ENCODE assay signal across 8 cellular contexts in the genomic region with DNA sequence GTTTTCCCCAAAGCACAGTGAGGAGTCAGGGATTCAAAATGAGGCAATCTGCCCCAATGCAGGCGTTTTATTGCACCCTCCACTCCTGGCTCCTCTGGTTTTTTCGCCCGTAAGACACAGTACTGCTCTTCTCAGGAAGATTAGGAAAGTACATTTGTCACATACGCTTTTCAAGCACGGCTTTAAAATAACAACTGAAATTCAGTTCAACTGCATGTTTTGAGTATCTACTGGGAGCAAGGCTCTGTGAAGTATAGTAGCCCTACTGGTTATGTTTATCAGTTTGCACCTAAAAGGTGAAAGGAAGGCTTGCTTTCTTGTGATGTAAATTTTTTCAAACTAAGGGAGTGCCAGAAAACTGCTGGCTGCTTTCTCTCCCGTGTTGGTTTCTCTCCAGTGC. TPM values are rescaled to one million over a fixed set of nuclear protein-coding genes. Genes with fewer than 3 reads are reported as not detected.
DNase-seq lines count a peak whose midpoint lies in the region; ATAC-seq and TF ChIP-seq lines count a peak whose summit lies in the region.

No MANE protein-coding gene starts in this region.

- no peaks in the 10 kb centered on the region for H3K36me3 ChIP-seq in BLaER1
- H3K36me3 ChIP-seq in left lung, result no peaks in the 10 kb centered on the region
- H3K36me3 ChIP-seq in thyroid gland, result no peaks in the 10 kb centered on the region

- TF ChIP-seq CTCF in left lung (IDR thresholded peaks at IDR 0.05) (no peak), thyroid gland (IDR thresholded peaks at IDR 0.05) (no peak), GM10266 (IDR thresholded peaks at IDR 0.05; ENCODE audit: control insufficient read depth, insufficient read depth, low read depth, missing control alignments) (no peak)

- TF ChIP-seq POLR2A in thyroid gland (IDR thresholded peaks at IDR 0.05), result no peak

- H3K27me3 ChIP-seq in BLaER1 (no peaks in the 10 kb centered on the region), left lung (no peaks in the 10 kb centered on the region), thyroid gland (no peaks in the 10 kb centered on the region)

- DNase-seq in Jurkat, Clone E6-1 (ENCODE audit: low read depth, low spot score), result no peak
- DNase-seq in astrocyte of the hippocampus (ENCODE audit: low read depth, low spot score) (peak; percentile 26), left lung (no peak), thyroid gland (no peak), GM10266 (ENCODE audit: extremely low spot score) (no peak), DMS79 (lab: John Stamatoyannopoulos, UW) (no peak)
- no peak for DNase-seq in activated CD4-positive, alpha-beta T cell treated with anti-CD3 and anti-CD28 coated beads, Interleukin-2, amount 50 U/mL, for 1 hour

- no peak for ATAC-seq in left lung

- H3K9me3 ChIP-seq in BLaER1 (no peaks in the 10 kb centered on the region), left lung (no peaks in the 10 kb centered on the region), thyroid gland (no peaks in the 10 kb centered on the region)

- H3K4me1 ChIP-seq in BLaER1 (peaks cover 26% of the 10 kb centered on the region), left lung (peaks cover 9 to 27% of the 10 kb centered on the region in 2 donors), thyroid gland (peaks cover 21 to 25% of the 10 kb centered on the region in 2 donors)

- WGBS in thyroid gland, 2 donors, result 3 to 9% methylated on average over 6 of the region's 6 CpGs

- peak overlapping the region; percentile 95 for H3K4me3 ChIP-seq in BLaER1
- H3K4me3 ChIP-seq in Jurkat, Clone E6-1 (ENCODE audit: low read length), result peak overlapping the region; percentile 83
- peak overlapping the region; percentile 90 to 96 for H3K4me3 ChIP-seq in left lung
- H3K4me3 ChIP-seq in thyroid gland (replicated peaks in 1 of 3), result peak overlapping the region in 2 of 3 donors; percentile 78 to 95

- H3K27ac ChIP-seq in BLaER1, result peak overlapping the region; percentile 90
- peak overlapping the region; percentile 99 for H3K27ac ChIP-seq in left lung
- peak overlapping the region; percentile 99 for H3K27ac ChIP-seq in thyroid gland

- H3K9ac ChIP-seq in BLaER1, result peak overlapping the region; percentile 88

- intact Hi-C loops in left lung (cut with DNase I), result no loop called here
- intact Hi-C loops in thyroid gland (cut with DNase I), result loop anchor here (5.0 kb wide), 2 partner anchors 68 to 253 kb away; no protein-coding TSS in a partner anchor

- H4K20me1 ChIP-seq in BLaER1, result peaks cover 25% of the 10 kb centered on the region

- peak overlapping the region; percentile 97 for H3K4me2 ChIP-seq in BLaER1

RNA-seq across cellular contexts. Expression of gene SGMS1, which starts 1.9 kb away (rescaled TPM):
- 5.1 TPM for polyA plus RNA-seq in Jurkat, Clone E6-1 (2012; ENCODE audit: insufficient read depth, insufficient read length)
- total RNA-seq in left lung, result 10 to 100 TPM; 47.0 to 54.0 TPM
- total RNA-seq in thyroid gland, result 10 to 100 TPM; 80.8 to 98.9 (median 90.7) TPM
